8 cellular contexts compared by ENCODE assay signal in the genomic region with DNA sequence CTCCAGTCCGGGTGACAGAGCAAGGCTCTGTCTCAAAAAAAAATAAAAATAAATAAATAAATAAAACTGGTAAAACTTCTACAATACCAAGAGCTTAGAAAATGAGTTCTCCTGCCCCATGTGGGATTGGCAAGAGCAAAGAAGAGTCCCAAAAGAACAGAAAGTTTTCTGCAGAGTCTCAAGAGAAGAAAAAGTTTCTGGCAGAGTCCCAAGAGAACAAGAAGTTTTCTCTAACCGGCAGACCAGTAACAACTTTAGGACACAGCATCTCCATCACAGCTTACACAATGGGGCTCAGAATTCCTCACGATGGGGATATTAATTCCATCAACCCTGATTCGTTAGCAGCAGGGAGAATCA. TPM values are rescaled to one million over a fixed set of nuclear protein-coding genes. Genes with fewer than 3 reads are reported as not detected.
A peak's percentile ranks its signal among the peaks of the same experiment; 100 is the strongest.
DNase-seq lines count a peak whose midpoint lies in the region; ATAC-seq and TF ChIP-seq lines count a peak whose summit lies in the region.

No MANE protein-coding gene starts in this region.

- H3K9me3 ChIP-seq in DND-41 (ENCODE audit: insufficient read depth, low read length, severe bottlenecking): no peaks in the 10 kb centered on the region
- H3K9me3 ChIP-seq in Panc1 (ENCODE audit: control insufficient read depth, insufficient read depth, low read depth, low read length): no peaks in the 10 kb centered on the region
- no peaks in the 10 kb centered on the region for H3K9me3 ChIP-seq in esophagus squamous epithelium
- no peaks in the 10 kb centered on the region for H3K9me3 ChIP-seq in trophoblast cell (ENCODE audit: insufficient read depth, low read depth, low read length)

- H2AFZ ChIP-seq in DND-41 (ENCODE audit: low read depth, low read length): peak overlapping the region; percentile 99; the same call in 1 of the 2 replicates
- no peak overlapping the region for H2AFZ ChIP-seq in trophoblast cell (ENCODE audit: insufficient read depth, low read length, poor library complexity)

- H3K4me2 ChIP-seq in DND-41 (ENCODE audit: insufficient read depth, low read length) (peak overlapping the region; percentile 83), trophoblast cell (ENCODE audit: low read length) (peak overlapping the region; percentile 81)

- BruUV-seq in Panc1 (replicated peaks; lab: Mats Ljungman, UMichigan): no TSS peak

- no peak for TF ChIP-seq POLR2A in esophagus squamous epithelium (IDR thresholded peaks at IDR 0.05)

- peaks cover 17% of the 10 kb centered on the region for H3K4me1 ChIP-seq in DND-41 (ENCODE audit: insufficient read depth, low read length)
- peaks cover 21% of the 10 kb centered on the region for H3K4me1 ChIP-seq in Panc1 (ENCODE audit: control insufficient read depth, insufficient read depth, low read length)
- peaks cover 12 to 45% (median 21%) of the 10 kb centered on the region in 3 donors for H3K4me1 ChIP-seq in esophagus squamous epithelium
- H3K4me1 ChIP-seq in trophoblast cell (ENCODE audit: control insufficient read depth in 1 of 2, insufficient read depth in 2 of 2, low read length in 2 of 2): peaks cover 10 to 18% of the 10 kb centered on the region in 2 experiments

- no peak overlapping the region for H2BK120ac ChIP-seq in trophoblast cell (ENCODE audit: insufficient read depth, low read length, poor library complexity)

- DNase-seq in DND-41 (no peak), Panc1 (ENCODE audit: low read depth, low spot score) (no peak), esophagus squamous epithelium (lab: John Stamatoyannopoulos, UW) (no peak), trophoblast cell (no peak), HCEC 1CT (no peak), NCI-H1105 (lab: John Stamatoyannopoulos, UW) (no peak)

- no peak overlapping the region for H2BK5ac ChIP-seq in trophoblast cell (ENCODE audit: low read depth, low read length, poor library complexity)

- ATAC-seq in DND-41 (ENCODE audit: insufficient read depth, low read depth): no peak
- ATAC-seq in Panc1: no peak
- no peak for ATAC-seq in GM18519 (IDR thresholded peaks at IDR 0.05; ENCODE audit: low FRiP score, unreplicated experiment)
- no peak for ATAC-seq in GM18520 (IDR thresholded peaks at IDR 0.05; ENCODE audit: unreplicated experiment)

- H3K27ac ChIP-seq in DND-41 (ENCODE audit: low read length) (peak overlapping the region; percentile 90), Panc1 (ENCODE audit: low read length) (peak overlapping the region; percentile 84), esophagus squamous epithelium (peak overlapping the region; percentile 71 to 90 (median 80)), trophoblast cell (ENCODE audit: low read depth, low read length) (no peak overlapping the region)

- H3K4ac ChIP-seq in trophoblast cell (ENCODE audit: low read depth, low read length): no peak overlapping the region

- no peak overlapping the region for H4K8ac ChIP-seq in trophoblast cell (ENCODE audit: low read depth, low read length)

- H3K79me2 ChIP-seq in DND-41 (ENCODE audit: insufficient read depth, low read length) (peaks cover 6% of the 10 kb centered on the region), trophoblast cell (ENCODE audit: control insufficient read depth, insufficient read depth, low read length, poor library complexity) (peaks cover 2% of the 10 kb centered on the region)

- in situ Hi-C loops in Panc1 (cut with HindIII; ENCODE audit: low pct_unique_long_range_greater_than_20kb, low sequenced_read_pairs): no loop called here

- H3K79me1 ChIP-seq in trophoblast cell (ENCODE audit: low read length): peaks cover 4% of the 10 kb centered on the region

- H3K27me3 ChIP-seq in DND-41 (ENCODE audit: insufficient read depth, low read length, poor library complexity): no peaks in the 10 kb centered on the region
- no peaks in the 10 kb centered on the region for H3K27me3 ChIP-seq in Panc1 (ENCODE audit: control insufficient read depth, insufficient read depth, low read length)
- peaks cover 0 to 1% (median 0%) of the 10 kb centered on the region in 4 donors for H3K27me3 ChIP-seq in esophagus squamous epithelium
- no peaks in the 10 kb centered on the region for H3K27me3 ChIP-seq in trophoblast cell (ENCODE audit: insufficient read depth, low read length)

- no peak overlapping the region for H4K12ac ChIP-seq in trophoblast cell (ENCODE audit: low read depth, low read length)

- H4K91ac ChIP-seq in trophoblast cell (ENCODE audit: low read depth, low read length): no peak overlapping the region

- no peak overlapping the region for H3K23ac ChIP-seq in trophoblast cell (ENCODE audit: low read length)

- no peak for TF ChIP-seq CTCF in DND-41 (IDR thresholded peaks at IDR 0.05; ENCODE audit: borderline replicate concordance, extremely low read depth, low read length, poor library complexity, severe bottlenecking)
- TF ChIP-seq CTCF in Panc1 (IDR thresholded peaks at IDR 0.05): no peak
- no peak for TF ChIP-seq CTCF in esophagus squamous epithelium (IDR thresholded peaks at IDR 0.05)

- POLR2A ChIA-PET in Panc1 (lab: Charles Lee): interaction anchor here (0.5 kb wide), 1 partner anchor 9 kb away, joined by 4 read pairs; no protein-coding TSS in a partner anchor

- H2AK5ac ChIP-seq in trophoblast cell (ENCODE audit: low read length): no peak overlapping the region

- no peaks in the 10 kb centered on the region for H4K20me1 ChIP-seq in DND-41 (ENCODE audit: insufficient read depth, low read length)

- 18 to 35% methylated on average over 4 of the region's 4 CpGs for WGBS in esophagus squamous epithelium, 2 donors
- no CpG with 5 or more reads among the region's 4 CpGs for WGBS in trophoblast cell (ENCODE audit: extremely low coverage, insufficient coverage, insufficient read length)

- peaks cover 10% of the 10 kb centered on the region; the same call in 1 of the 2 replicates for H3K36me3 ChIP-seq in DND-41 (ENCODE audit: insufficient read depth, low read length)
- H3K36me3 ChIP-seq in Panc1 (ENCODE audit: control insufficient read depth, insufficient read depth, low read length): no peaks in the 10 kb centered on the region; the same call in 1 of the 2 replicates
- peaks cover 0 to 28% (median 0%) of the 10 kb centered on the region in 3 donors for H3K36me3 ChIP-seq in esophagus squamous epithelium
- H3K36me3 ChIP-seq in trophoblast cell (ENCODE audit: control insufficient read depth in 1 of 2, insufficient read depth in 2 of 2, low read length in 2 of 2): peaks cover 4% of the 10 kb centered on the region in 2 experiments

- intact Hi-C loops in Panc1 (cut with micrococcal nuclease; ENCODE audit: unreplicated experiment): loop anchor here (10.0 kb wide), 1 partner anchor 97 kb away; no protein-coding TSS in a partner anchor
- intact Hi-C loops in esophagus squamous epithelium (cut with DNase I): no loop called here

- H3K4me3 ChIP-seq in DND-41 (ENCODE audit: low read depth in 1 of 2, low read length in 2 of 2) (peak overlapping the region; percentile 46 to 73; a peak in 3 of 4 replicates), Panc1 (ENCODE audit: low read depth in 2 of 2, low read length in 2 of 2) (peak overlapping the region; percentile 62 to 80), esophagus squamous epithelium (peak overlapping the region in 3 of 4 donors; percentile 69 to 79 (median 73)), trophoblast cell (ENCODE audit: low read depth, low read length) (no peak overlapping the region)

- H3K9ac ChIP-seq in DND-41 (ENCODE audit: low read depth, low read length) (peak overlapping the region; percentile 62; the same call in 1 of the 2 replicates), trophoblast cell (ENCODE audit: low read length) (no peak overlapping the region)

- H3K18ac ChIP-seq in trophoblast cell (ENCODE audit: low read length): no peak overlapping the region

- no peak overlapping the region for H3K14ac ChIP-seq in trophoblast cell (ENCODE audit: low read length)

- no peak overlapping the region for H2BK12ac ChIP-seq in trophoblast cell (ENCODE audit: low read length)

- CTCF ChIA-PET in Panc1 (lab: Charles Lee): no interaction called here

RNA-seq across cellular contexts. Expression of gene SLC39A11, which starts 1.1 kb away (rescaled TPM):
- total RNA-seq in Panc1 (2021; ENCODE audit: unreplicated experiment): 56.1 TPM
- polyA plus RNA-seq in Panc1 (2012; ENCODE audit: insufficient read length): 31.5 TPM
- total RNA-seq in esophagus squamous epithelium: 10 to 100 TPM; 23.0 to 30.9 (median 27.6) TPM
- 19.4 and 20.0 TPM in 2 replicates for polyA plus RNA-seq in trophoblast cell (2013)
